Comparison of ENCODE assay signal across 21 cellular contexts in the genomic region with DNA sequence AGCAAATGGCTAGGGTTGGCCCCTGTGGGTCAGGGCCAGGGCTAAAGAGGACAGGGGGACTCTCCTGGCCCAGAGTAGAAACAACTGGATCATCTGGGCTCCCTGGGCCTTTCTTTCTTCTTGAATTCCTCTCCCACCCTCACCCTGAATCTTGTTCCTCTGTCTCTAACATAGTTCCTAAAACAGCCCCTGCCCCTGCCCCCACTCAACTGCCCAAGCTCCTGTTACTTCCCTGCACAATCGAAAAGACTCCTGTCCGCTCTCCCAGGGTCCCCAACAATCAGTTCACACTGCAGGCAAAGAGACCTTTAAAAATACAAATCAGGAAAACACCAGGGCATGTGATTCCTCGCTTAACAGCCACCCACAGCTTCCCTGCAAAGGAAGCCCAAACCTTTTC. TPM values are rescaled to one million over a fixed set of nuclear protein-coding genes. Genes with fewer than 3 reads are reported as not detected.
A peak's percentile ranks its signal among the peaks of the same experiment; 100 is the strongest.
DNase-seq lines count a peak whose midpoint lies in the region; ATAC-seq, FAIRE-seq and TF ChIP-seq lines count a peak whose summit lies in the region.
"Had no signal": no experiment of that assay in that cellular context is flagged by ENCODE, and none has a peak within 500 bp of the region (broad histone marks: within the 10 kb centered on the region; RNA-seq: fewer than 3 reads in every experiment).

No MANE protein-coding gene starts in this region.

- H3K27ac ChIP-seq in GM23338 (ENCODE audit: low read depth), result no peak overlapping the region
- peak overlapping the region; percentile 92 for H3K27ac ChIP-seq in WERI-Rb-1
- H3K27ac ChIP-seq: colonic mucosa, epithelial cell of prostate, right lobe of liver had no signal

- H3K36me3 Mint-ChIP-seq in GM23338 (ENCODE audit: low read depth), result no peaks in the 10 kb centered on the region
- H3K36me3 Mint-ChIP-seq in stimulated activated effector memory CD8-positive, alpha-beta T cell treated with anti-CD3 and anti-CD28 coated beads, Interleukin-12 subunit alpha, Interleukin-12 subunit beta, amount 100 ng/mL, for 72 hours, result no peaks in the 10 kb centered on the region
- H3K36me3 Mint-ChIP-seq: activated CD4-positive, alpha-beta memory T cell treated with anti-CD3 and anti-CD28 coated beads for 36 hours; stimulated activated memory B cell treated with anti-CD40 and anti-IgM and Interleukin-4, amounts not matched to agents 10 μg/mL and 1 μg/mL and 100 μg/mL, for 72 hours had no signal

- no peak for FAIRE-seq in D721Med (lab: Jason Lieb, UNC)
- FAIRE-seq: GM12878, kidney had no signal

- H3K36me3 ChIP-seq in GM23338 (ENCODE audit: insufficient read depth) (no peaks in the 10 kb centered on the region), WERI-Rb-1 (no peaks in the 10 kb centered on the region)
- H3K36me3 ChIP-seq: colonic mucosa, right lobe of liver had no signal

- H3K9me3 ChIP-seq in WERI-Rb-1 (ENCODE audit: severe bottlenecking), result no peaks in the 10 kb centered on the region
- H3K9me3 ChIP-seq: colonic mucosa, right lobe of liver, SK-N-SH had no signal

- H3K4me1 Mint-ChIP-seq in GM23338, result peaks cover 61% of the 10 kb centered on the region
- H3K4me1 Mint-ChIP-seq in stimulated activated effector memory CD8-positive, alpha-beta T cell treated with anti-CD3 and anti-CD28 coated beads, Interleukin-12 subunit alpha, Interleukin-12 subunit beta, amount 100 ng/mL, for 72 hours, result peaks cover 17% of the 10 kb centered on the region

- DNase-seq in GM23338 (ENCODE audit: low spot score) (no peak), WERI-Rb-1 (no peak), mesenteric fat pad (ENCODE audit: low spot score) (peak; percentile 60), D721Med (ENCODE audit: insufficient read length, low spot score) (no peak), NCI-H146 treated with DMSO at 0.1 percent for 48 hours (lab: John Stamatoyannopoulos, UW; ENCODE audit: unreplicated experiment) (no peak)
- DNase-seq in stimulated activated effector memory CD8-positive, alpha-beta T cell treated with anti-CD3 and anti-CD28 coated beads, Interleukin-12 subunit alpha, Interleukin-12 subunit beta, amount 100 ng/mL, for 72 hours (ENCODE audit: low spot score in 2 of 2), result no peak
- no peak for DNase-seq in stimulated activated naive CD4-positive, alpha-beta T cell (lab: John Stamatoyannopoulos, UW)
- DNase-seq: activated CD4-positive, alpha-beta memory T cell treated with anti-CD3 and anti-CD28 coated beads for 36 hours; amniotic stem cell; colonic mucosa; NCI-H2029; NCI-H524 treated with DMSO at 0.1 percent for 48 hours; PC-3 had no signal

- H3K4me2 ChIP-seq in GM23338, result peak overlapping the region; percentile 96

- H3K9me2 ChIP-seq in GM23338 (ENCODE audit: insufficient read depth), result no peaks in the 10 kb centered on the region
- H3K9me2 ChIP-seq: SK-N-SH had no signal

- no peak for TF ChIP-seq CTCF in GM23338 (conservative IDR thresholded peaks at IDR 0.05; ENCODE audit: low read depth in 2 of 2)
- TF ChIP-seq CTCF in WERI-Rb-1 (IDR thresholded peaks at IDR 0.05; ENCODE audit: low read depth, low read length), result no peak
- no peak for TF ChIP-seq CTCF in D721Med (IDR thresholded peaks at IDR 0.05; ENCODE audit: insufficient read depth, missing control alignments)

- H2AFZ ChIP-seq in GM23338, result peak overlapping the region; percentile 94

- peaks cover 33% of the 10 kb centered on the region for H3K27me3 Mint-ChIP-seq in GM23338 (ENCODE audit: insufficient read depth, low read depth, poor library complexity)

- peak overlapping the region; percentile 65 for H3K4me3 Mint-ChIP-seq in GM23338
- H3K4me3 Mint-ChIP-seq in stimulated activated effector memory CD8-positive, alpha-beta T cell treated with anti-CD3 and anti-CD28 coated beads, Interleukin-12 subunit alpha, Interleukin-12 subunit beta, amount 100 ng/mL, for 72 hours, result no peak overlapping the region
- H3K4me3 Mint-ChIP-seq: activated CD4-positive, alpha-beta memory T cell treated with anti-CD3 and anti-CD28 coated beads for 36 hours; stimulated activated memory B cell treated with anti-CD40 and anti-IgM and Interleukin-4, amounts not matched to agents 10 μg/mL and 1 μg/mL and 100 μg/mL, for 72 hours had no signal

- H3K79me2 ChIP-seq in GM23338 (replicated peaks; ENCODE audit: insufficient read depth), result no peaks in the 10 kb centered on the region

- H3F3A ChIP-seq in GM23338 (replicated peaks; ENCODE audit: low read depth), result peaks cover 23% of the 10 kb centered on the region; the same call in 1 of the 2 replicates

- no peak overlapping the region for H3K27ac Mint-ChIP-seq in GM23338
- H3K27ac Mint-ChIP-seq in stimulated activated effector memory CD8-positive, alpha-beta T cell treated with anti-CD3 and anti-CD28 coated beads, Interleukin-12 subunit alpha, Interleukin-12 subunit beta, amount 100 ng/mL, for 72 hours, result peak overlapping the region; percentile 3
- H3K27ac Mint-ChIP-seq: activated CD4-positive, alpha-beta memory T cell treated with anti-CD3 and anti-CD28 coated beads for 36 hours; stimulated activated memory B cell treated with anti-CD40 and anti-IgM and Interleukin-4, amounts not matched to agents 10 μg/mL and 1 μg/mL and 100 μg/mL, for 72 hours had no signal

- H3K27me3 ChIP-seq in GM23338 (ENCODE audit: insufficient read depth), result peaks cover 48% of the 10 kb centered on the region
- H3K27me3 ChIP-seq in WERI-Rb-1 (ENCODE audit: insufficient read depth, low read depth, severe bottlenecking), result no peaks in the 10 kb centered on the region
- H3K27me3 ChIP-seq: right lobe of liver had no signal

- ATAC-seq in GM23338, result no peak; the same call in 1 of the 3 replicates
- ATAC-seq in stimulated activated effector memory CD8-positive, alpha-beta T cell treated with anti-CD3 and anti-CD28 coated beads, Interleukin-12 subunit alpha, Interleukin-12 subunit beta, amount 100 ng/mL, for 72 hours, result no peak
- ATAC-seq: GM12878, PC-3 had no signal

- H3K4me3 ChIP-seq in GM23338, result peak overlapping the region; percentile 92
- peak overlapping the region; percentile 56 for H3K4me3 ChIP-seq in WERI-Rb-1 (ENCODE audit: low read depth, low read length)
- H3K4me3 ChIP-seq: GM12878 had no signal

- no peaks in the 10 kb centered on the region for H4K20me1 ChIP-seq in GM23338 (replicated peaks; ENCODE audit: insufficient read depth)

- no peaks in the 10 kb centered on the region for H3K9me3 Mint-ChIP-seq in GM23338
- H3K9me3 Mint-ChIP-seq in stimulated activated effector memory CD8-positive, alpha-beta T cell treated with anti-CD3 and anti-CD28 coated beads, Interleukin-12 subunit alpha, Interleukin-12 subunit beta, amount 100 ng/mL, for 72 hours, result no peaks in the 10 kb centered on the region
- H3K9me3 Mint-ChIP-seq: activated CD4-positive, alpha-beta memory T cell treated with anti-CD3 and anti-CD28 coated beads for 36 hours; stimulated activated memory B cell treated with anti-CD40 and anti-IgM and Interleukin-4, amounts not matched to agents 10 μg/mL and 1 μg/mL and 100 μg/mL, for 72 hours had no signal

- peaks cover 52% of the 10 kb centered on the region for H3K4me1 ChIP-seq in GM23338 (ENCODE audit: insufficient read depth)
- H3K4me1 ChIP-seq: colonic mucosa had no signal

TF ChIP-seq in GM23338, 12 proteins besides CTCF, POLR2A, EP300 and RAD21 (continues in another document):
- no peak for TF ChIP-seq CREB1 (CRISPR knock-in tag; IDR thresholded peaks at IDR 0.05; ENCODE audit: low read depth)
- TF ChIP-seq NANOG (IDR thresholded peaks at IDR 0.05; ENCODE audit: borderline replicate concordance), result no peak
- TF ChIP-seq ZNF114 (CRISPR knock-in tag; IDR thresholded peaks at IDR 0.05), result no peak

RNA-seq across cellular contexts. Expression of a gene that starts 18.0 kb away (rescaled TPM):
- 0.27 and 1.7 TPM in 2 replicates for total RNA-seq in GM23338 (2014; rRNA removed; shearing (Covaris generic))
- 0.27 and 0.42 TPM in 2 replicates for polyA plus RNA-seq in GM23338 (2016; fragmentation: Nextera tagmentation; extraction: Ambion mirVana)
- total RNA-seq in mesenteric fat pad, result not detected
- total RNA-seq: activated CD4-positive, alpha-beta memory T cell treated with anti-CD3 and anti-CD28 coated beads for 36 hours; colonic mucosa; GM12878; kidney; PC-3; urinary bladder had no signal
- polyA plus RNA-seq: BJ, GM12878, SK-N-SH, urinary bladder had no signal

RNA-seq across cellular contexts. Expression of a gene that starts 21.4 kb away (rescaled TPM):
- 4.1 and 5.2 TPM in 2 replicates for total RNA-seq in GM23338 (2014; rRNA removed; shearing (Covaris generic))
- polyA plus RNA-seq in GM23338 (2016; fragmentation: Nextera tagmentation; extraction: Ambion mirVana), result 1.1 and 1.4 TPM in 2 replicates
- 1.3 TPM for total RNA-seq in mesenteric fat pad
- total RNA-seq: GM12878, PC-3 had no signal
- polyA plus RNA-seq: GM12878 had no signal

RNA-seq across cellular contexts. Expression of a gene that starts 37.4 kb away (rescaled TPM):
- total RNA-seq in GM23338 (2014; rRNA removed; shearing (Covaris generic)), result 0.28 and 0.62 TPM in 2 replicates
- 0.23 TPM in 1 of 2 replicates, not detected in the other for polyA plus RNA-seq in GM23338 (2016; fragmentation: Nextera tagmentation; extraction: Ambion mirVana)
- total RNA-seq in mesenteric fat pad, result 85.2 TPM
- total RNA-seq: activated CD4-positive, alpha-beta memory T cell treated with anti-CD3 and anti-CD28 coated beads for 36 hours; GM12878; PC-3 had no signal
- polyA plus RNA-seq: GM12878 had no signal

Comparison
In these comparisons a context has a peak if more than half of its experiments do, and no peak if none do; other contexts are left out.
1. RNA of a gene that starts 37.4 kb away (total RNA-seq): 85.2 TPM in mesenteric fat pad (single experiment); 0.28 to 0.62 TPM in GM23338; every median in the first group is over 10 times any median in the second.